Comparison of ENCODE assay signal across 8 cellular contexts in genomic region chr19:15379996-15380647, GRCh38. TPM values are rescaled to one million over a fixed set of nuclear protein-coding genes. Genes with fewer than 3 reads are reported as not detected.
DNase-seq lines count a peak whose midpoint lies in the region; ATAC-seq and TF ChIP-seq lines count a peak whose summit lies in the region.

No MANE protein-coding gene starts in this region.

- H3K4me3 ChIP-seq in GM12864 (ENCODE audit: low read depth, low read length) (peak overlapping the region; percentile 80), psoas muscle (peak overlapping the region; percentile 78)

- POLR2A ChIA-PET in activated CD8-positive, alpha-beta T cell treated with anti-CD3 and anti-CD28 coated beads for 36 hours (lab: Charles Lee), result interaction anchor here (0.6 to 6.7 kb wide), 14 partner anchors 7 to 170 kb away, joined by 3 to 44 read pairs (median 4); partner anchors contain the start of gene AKAP8L

- no peaks in the 10 kb centered on the region for H3K9me3 ChIP-seq in psoas muscle

- H3K27ac Mint-ChIP-seq in activated CD8-positive, alpha-beta T cell treated with anti-CD3 and anti-CD28 coated beads for 36 hours, result peak overlapping the region; percentile 87

- no peak for TF ChIP-seq CTCF in GM12864 (IDR thresholded peaks at IDR 0.05; ENCODE audit: low read depth, low read length, missing control alignments)
- TF ChIP-seq CTCF in activated CD8-positive, alpha-beta T cell treated with anti-CD3 and anti-CD28 coated beads for 36 hours (IDR thresholded peaks at IDR 0.05), result no peak
- no peak for TF ChIP-seq CTCF in psoas muscle (IDR thresholded peaks at IDR 0.05)

- H3K27ac ChIP-seq in psoas muscle, result peak overlapping the region; percentile 93

- no peaks in the 10 kb centered on the region for H3K27me3 Mint-ChIP-seq in activated CD8-positive, alpha-beta T cell treated with anti-CD3 and anti-CD28 coated beads for 36 hours

- peaks cover 32% of the 10 kb centered on the region for H3K4me1 Mint-ChIP-seq in activated CD8-positive, alpha-beta T cell treated with anti-CD3 and anti-CD28 coated beads for 36 hours (ENCODE audit: low read depth)

- DNase-seq in AG08396 (ENCODE audit: low spot score), result peak; percentile 43
- DNase-seq in GM12864 (ENCODE audit: low read depth), result peak; percentile 19
- DNase-seq in NCI-H1105 (lab: John Stamatoyannopoulos, UW), result peak; percentile 78
- no peak for DNase-seq in activated CD8-positive, alpha-beta T cell treated with anti-CD3 and anti-CD28 coated beads for 36 hours
- DNase-seq in left cardiac atrium, result peak; percentile 63
- peak in 1 of 2 donors; percentile 80 for DNase-seq in psoas muscle
- DNase-seq in midbrain (lab: John Stamatoyannopoulos, UW), result no peak

- ATAC-seq in HG02678 (IDR thresholded peaks at IDR 0.05; ENCODE audit: unreplicated experiment), result peak; percentile 20
- peak; percentile 29 for ATAC-seq in activated CD8-positive, alpha-beta T cell treated with anti-CD3 and anti-CD28 coated beads for 36 hours
- ATAC-seq in left cardiac atrium, result peak; percentile 8 to 36
- peak in 2 of 4 donors; percentile 0 to 12 for ATAC-seq in psoas muscle

- 6 to 9% (median 8%) methylated on average over 31 to 56 of the region's 56 CpGs for WGBS in psoas muscle, 3 donors

- H3K36me3 Mint-ChIP-seq in activated CD8-positive, alpha-beta T cell treated with anti-CD3 and anti-CD28 coated beads for 36 hours (ENCODE audit: low read depth), result peaks cover 17% of the 10 kb centered on the region

- intact Hi-C loops in activated CD8-positive, alpha-beta T cell treated with anti-CD3 and anti-CD28 coated beads for 36 hours (cut with micrococcal nuclease), result loop anchor here (5.0 kb wide), 1 partner anchor 177 kb away; no protein-coding TSS in a partner anchor
- intact Hi-C loops in left cardiac atrium (cut with DNase I), result loop anchor here (5.0 to 10.0 kb wide), 2 partner anchors 115 to 118 kb away; no protein-coding TSS in a partner anchor
- intact Hi-C loops in psoas muscle (cut with DNase I), result loop anchor here (2.0 to 5.0 kb wide), 5 partner anchors 37 to 203 kb away; partner anchors contain the start of genes AKAP8L (in 1 of the 2), BRD4 (in 1 of the 2) and WIZ (in 1 of the 2)

- CTCF ChIA-PET in activated CD8-positive, alpha-beta T cell treated with anti-CD3 and anti-CD28 coated beads for 36 hours (lab: Charles Lee), result interaction anchor here (0.7 to 3.4 kb wide), 9 partner anchors 20 to 180 kb away, joined by 3 to 27 read pairs (median 4); partner anchors contain the start of gene AKAP8L

- H3K9me3 Mint-ChIP-seq in activated CD8-positive, alpha-beta T cell treated with anti-CD3 and anti-CD28 coated beads for 36 hours, result no peaks in the 10 kb centered on the region

- H3K4me3 Mint-ChIP-seq in activated CD8-positive, alpha-beta T cell treated with anti-CD3 and anti-CD28 coated beads for 36 hours, result peak overlapping the region; percentile 86

- H3K36me3 ChIP-seq in psoas muscle (ENCODE audit: insufficient read depth in 1 of 2, low read depth in 1 of 2), result peaks cover 0 to 30% of the 10 kb centered on the region in 2 donors

- no peaks in the 10 kb centered on the region for H3K27me3 ChIP-seq in psoas muscle (ENCODE audit: insufficient read depth in 3 of 3, low read length in 2 of 3)

- H3K4me1 ChIP-seq in psoas muscle, result peaks cover 37% of the 10 kb centered on the region

RNA-seq across cellular contexts. Expression of gene AKAP8, which starts 0.5 kb away (rescaled TPM):
- 10 to 100 TPM; 47.6 to 48.2 TPM for total RNA-seq in activated CD8-positive, alpha-beta T cell treated with anti-CD3 and anti-CD28 coated beads for 36 hours
- total RNA-seq in left cardiac atrium (10 to 100 TPM; 16.0 to 30.5 TPM), psoas muscle (10 to 100 TPM; 18.9 to 42.8 (median 27.8) TPM)
- 10 to 100 TPM; 15.9 to 22.1 (median 18.2) TPM for polyA plus RNA-seq in psoas muscle

RNA-seq across cellular contexts. Expression of gene AKAP8L, which starts 38.7 kb away (rescaled TPM):
- 10 to 100 TPM; 83.1 to 88.8 TPM for total RNA-seq in activated CD8-positive, alpha-beta T cell treated with anti-CD3 and anti-CD28 coated beads for 36 hours
- total RNA-seq in left cardiac atrium (10 to 100 TPM; 61.5 to 74.2 TPM), psoas muscle (10 to 100 TPM; 37.3 to 66.2 (median 54.3) TPM)
- polyA plus RNA-seq in psoas muscle, result 10 to 100 TPM; 34.6 to 72.9 (median 46.7) TPM

RNA-seq across cellular contexts. Expression of gene BRD4, which starts 47.8 kb away (rescaled TPM):
- total RNA-seq in activated CD8-positive, alpha-beta T cell treated with anti-CD3 and anti-CD28 coated beads for 36 hours, result 10 to 100 TPM; 94.3 to 99.6 TPM
- total RNA-seq in left cardiac atrium, result 10 to 100 TPM; 43.9 to 63.3 TPM
- 100 to 1,000 TPM in 2 of 4 donors, 10 to 100 TPM in 2; 65.3 to 120 (median 101) TPM for total RNA-seq in psoas muscle
- polyA plus RNA-seq in psoas muscle, result 100 to 1,000 TPM in 1 of 3 donors, 10 to 100 TPM in 2; 42.6 to 107 (median 45.6) TPM

Comparison
In these comparisons a context has a peak if more than half of its experiments do, and no peak if none do; other contexts are left out.
1. DNase-seq: peak in AG08396 (single experiment), GM12864 (single experiment), NCI-H1105 (single experiment) and left cardiac atrium (single experiment); none in activated CD8-positive, alpha-beta T cell treated with anti-CD3 and anti-CD28 coated beads for 36 hours (single experiment) and midbrain (single experiment).